Comparison of ENCODE assay signal across 11 cellular contexts in the genomic region with DNA sequence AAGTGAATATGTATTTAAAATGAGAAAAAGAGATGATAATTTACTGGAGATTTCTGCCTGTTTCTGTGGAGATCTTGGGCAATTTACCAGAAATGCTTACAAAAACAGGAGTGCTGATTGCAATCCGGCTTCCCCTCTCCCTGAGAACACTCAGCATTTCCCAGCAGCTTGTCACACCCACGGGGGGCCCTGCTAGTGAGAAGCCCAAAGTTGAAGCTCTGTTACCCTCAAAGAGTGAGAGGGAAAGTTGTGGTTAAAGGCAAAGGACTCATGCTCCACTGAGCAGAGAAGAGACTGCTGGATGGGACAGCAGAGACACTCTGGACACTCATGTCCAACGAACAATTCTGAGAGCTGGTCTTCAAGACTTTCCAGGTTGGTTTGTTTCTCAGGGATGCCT. TPM values are rescaled to one million over a fixed set of nuclear protein-coding genes. Genes with fewer than 3 reads are reported as not detected.
A peak's percentile ranks its signal among the peaks of the same experiment; 100 is the strongest.
DNase-seq lines count a peak whose midpoint lies in the region; ATAC-seq and TF ChIP-seq lines count a peak whose summit lies in the region.
"Had no signal": no experiment of that assay in that cellular context is flagged by ENCODE, and none has a peak within 500 bp of the region (broad histone marks: within the 10 kb centered on the region; RNA-seq: fewer than 3 reads in every experiment).

No MANE protein-coding gene starts in this region.

- no peak overlapping the region for H3K4me3 ChIP-seq in BE2C (ENCODE audit: low read depth, low read length)
- H3K4me3 ChIP-seq: esophagus muscularis mucosa had no signal

- no peak for ATAC-seq in GM21786 (IDR thresholded peaks at IDR 0.05; ENCODE audit: unreplicated experiment)
- no peak for ATAC-seq in left colon

- peaks cover 41% of the 10 kb centered on the region for H3K36me3 Mint-ChIP-seq in activated CD4-positive, alpha-beta T cell treated with anti-CD3 and anti-CD28 coated beads, Interleukin-2, amount 10 ng/mL, durations not matched to agents 24 days and 14 days (ENCODE audit: low read depth)
- H3K36me3 Mint-ChIP-seq in immature natural killer cell, result peaks cover 0 to 4% (median 0%) of the 10 kb centered on the region in 3 donors

- H3K27ac ChIP-seq in VCaP, result peak overlapping the region; percentile 94
- H3K27ac ChIP-seq: esophagus muscularis mucosa had no signal

- DNase-seq in activated CD4-positive, alpha-beta T cell treated with anti-CD3 and anti-CD28 coated beads, Interleukin-2, amount 10 ng/mL, durations not matched to agents 24 days and 14 days, result peak; percentile 63
- no peak for DNase-seq in activated CD4-positive, alpha-beta T cell treated with anti-CD3 and anti-CD28 coated beads for 4 hours
- peak in 1 of 3 donors; percentile 34 for DNase-seq in immature natural killer cell
- DNase-seq in stimulated activated CD8-positive, alpha-beta memory T cell treated with anti-CD3 and anti-CD28 coated beads, Interleukin-4, amount 100 ng/mL, for 48 hours, result peak; percentile 76
- DNase-seq in left colon, result no peak
- DNase-seq in BE2C, result no peak
- DNase-seq: NCI-H2029, SK-N-SH had no signal

- peaks cover 10% of the 10 kb centered on the region for H3K27me3 ChIP-seq in BE2C

- H3K4me3 Mint-ChIP-seq in activated CD4-positive, alpha-beta T cell treated with anti-CD3 and anti-CD28 coated beads, Interleukin-2, amount 10 ng/mL, durations not matched to agents 24 days and 14 days, result peak overlapping the region; percentile 76
- peak overlapping the region; percentile 94 to 99 (median 97) for H3K4me3 Mint-ChIP-seq in immature natural killer cell

- no peaks in the 10 kb centered on the region for H3K27me3 Mint-ChIP-seq in activated CD4-positive, alpha-beta T cell treated with anti-CD3 and anti-CD28 coated beads, Interleukin-2, amount 10 ng/mL, durations not matched to agents 24 days and 14 days
- H3K27me3 Mint-ChIP-seq in immature natural killer cell (ENCODE audit: low read depth in 3 of 3), result peaks cover 6 to 18% (median 10%) of the 10 kb centered on the region in 3 donors

- peaks cover 5% of the 10 kb centered on the region for H3K9me3 Mint-ChIP-seq in activated CD4-positive, alpha-beta T cell treated with anti-CD3 and anti-CD28 coated beads, Interleukin-2, amount 10 ng/mL, durations not matched to agents 24 days and 14 days
- no peaks in the 10 kb centered on the region for H3K9me3 Mint-ChIP-seq in immature natural killer cell

- H3K4me1 ChIP-seq in BE2C, result no peaks in the 10 kb centered on the region

- peak overlapping the region; percentile 77 for H3K27ac Mint-ChIP-seq in activated CD4-positive, alpha-beta T cell treated with anti-CD3 and anti-CD28 coated beads, Interleukin-2, amount 10 ng/mL, durations not matched to agents 24 days and 14 days
- H3K27ac Mint-ChIP-seq in immature natural killer cell, result peak overlapping the region; percentile 87 to 95 (median 90)

- H3K4me1 Mint-ChIP-seq in activated CD4-positive, alpha-beta T cell treated with anti-CD3 and anti-CD28 coated beads, Interleukin-2, amount 10 ng/mL, durations not matched to agents 24 days and 14 days, result peaks cover 70% of the 10 kb centered on the region
- peaks cover 89 to 92% of the 10 kb centered on the region in 2 donors for H3K4me1 Mint-ChIP-seq in immature natural killer cell

- TF ChIP-seq CTCF in VCaP (conservative IDR thresholded peaks at IDR 0.05) (no peak), BE2C (IDR thresholded peaks at IDR 0.05; ENCODE audit: low read depth, low read length) (no peak)

- intact Hi-C loops in activated CD4-positive, alpha-beta T cell treated with anti-CD3 and anti-CD28 coated beads, Interleukin-2, amount 10 ng/mL, durations not matched to agents 24 days and 14 days (cut with micrococcal nuclease), result loop anchor here (5.0 to 10.0 kb wide), 3 partner anchors 53 to 1429 kb away; no protein-coding TSS in a partner anchor
- intact Hi-C loops in left colon (cut with DNase I, micrococcal nuclease), result no loop called here

- no peaks in the 10 kb centered on the region for H3K9me3 ChIP-seq in BE2C
- H3K9me3 ChIP-seq: esophagus muscularis mucosa, SK-N-SH had no signal

- H3K36me3 ChIP-seq in BE2C, result no peaks in the 10 kb centered on the region
- H3K36me3 ChIP-seq: esophagus muscularis mucosa had no signal

RNA-seq across cellular contexts. Expression of gene MCTP2, which starts 2.9 kb away (rescaled TPM):
- 49.8 and 58.9 TPM in 2 replicates for total RNA-seq in activated CD4-positive, alpha-beta T cell treated with anti-CD3 and anti-CD28 coated beads, Interleukin-2, amount 10 ng/mL, durations not matched to agents 24 days and 14 days
- 10 to 100 TPM; 30.2 to 83.7 (median 59.1) TPM for polyA plus RNA-seq in immature natural killer cell
- 100 to 1,000 TPM in 1 of 2 donors, 10 to 100 TPM in 1; 64.8 to 103 TPM for total RNA-seq in left colon
- not detected for polyA plus RNA-seq in BE2C (2012; ENCODE audit: insufficient read depth, insufficient read length, low read depth)

Comparison
In these comparisons a context has a peak if more than half of its experiments do, and no peak if none do; other contexts are left out.
1. DNase-seq: peak in activated CD4-positive, alpha-beta T cell treated with anti-CD3 and anti-CD28 coated beads, Interleukin-2, amount 10 ng/mL, durations not matched to agents 24 days and 14 days (single experiment) and stimulated activated CD8-positive, alpha-beta memory T cell treated with anti-CD3 and anti-CD28 coated beads, Interleukin-4, amount 100 ng/mL, for 48 hours (single experiment); none in activated CD4-positive, alpha-beta T cell treated with anti-CD3 and anti-CD28 coated beads for 4 hours (0 of 2), left colon (0 of 2) and BE2C (single experiment).